1 cellular context compared by ENCODE assay signal in genomic region chr9:129398101-129398795, GRCh38.
TF ChIP-seq lines count a peak whose summit lies in the region.

No MANE protein-coding gene starts in this region.

TF ChIP-seq in H1, 55 proteins besides CTCF, POLR2A, EP300 and RAD21:
- TF ChIP-seq CEBPB (IDR thresholded peaks at IDR 0.05; ENCODE audit: low read depth, low read length) (no peak), KDM1A (IDR thresholded peaks at IDR 0.05; ENCODE audit: borderline replicate concordance, low read length) (no peak), SP4 (IDR thresholded peaks at IDR 0.05; ENCODE audit: low read length) (no peak), SUZ12 (IDR thresholded peaks at IDR 0.05; ENCODE audit: low read length) (no peak), BACH1 (IDR thresholded peaks at IDR 0.05; ENCODE audit: low read length) (no peak), RFX5 (IDR thresholded peaks at IDR 0.05; ENCODE audit: borderline replicate concordance, low read depth, low read length) (no peak), POU5F1 (IDR thresholded peaks at IDR 0.05; ENCODE audit: low read depth, low read length) (no peak), KDM5A (IDR thresholded peaks at IDR 0.05; ENCODE audit: low read length) (no peak), NRF1 (IDR thresholded peaks at IDR 0.05; ENCODE audit: low read depth, low read length) (no peak), CHD7 (IDR thresholded peaks at IDR 0.05; ENCODE audit: insufficient replicate concordance, low read length) (no peak)
TF ChIP-seq in H1: peak in this region for 0.
